Comparison of ENCODE assay signal across 1 cellular context in genomic region chr19:56367829-56368711, GRCh38.
TF ChIP-seq lines count a peak whose summit lies in the region.

No MANE protein-coding gene starts in this region.

TF ChIP-seq in HepG2, 621 proteins besides CTCF, POLR2A, EP300 and RAD21 (continued from another document and continues in another):
- TF ChIP-seq ZBTB14 (CRISPR knock-in tag; IDR thresholded peaks at IDR 0.05) (no peak), MED1 (CRISPR knock-in tag; IDR thresholded peaks at IDR 0.05) (peak; percentile 52; the same call in 1 of the 2 replicates), HOXA7 (CRISPR knock-in tag; IDR thresholded peaks at IDR 0.05) (no peak), SMYD3 (CRISPR knock-in tag; IDR thresholded peaks at IDR 0.05) (no peak), KLF6 (CRISPR knock-in tag; IDR thresholded peaks at IDR 0.05) (no peak), ZNF251 (CRISPR knock-in tag; IDR thresholded peaks at IDR 0.05) (no peak), SNAPC5 (CRISPR knock-in tag; IDR thresholded peaks at IDR 0.05; ENCODE audit: borderline replicate concordance) (no peak), SRSF4 (IDR thresholded peaks at IDR 0.05; ENCODE audit: low read depth, low read length, poor library complexity, severe bottlenecking) (no peak), ZBTB43 (CRISPR knock-in tag; conservative IDR thresholded peaks at IDR 0.05) (peak; percentile 54; the same call in 1 of the 2 replicates), BRD4 (CRISPR knock-in tag; IDR thresholded peaks at IDR 0.05) (no peak), PRDM4 (CRISPR knock-in tag; IDR thresholded peaks at IDR 0.05; ENCODE audit: borderline replicate concordance) (no peak), DRAP1 (CRISPR knock-in tag; IDR thresholded peaks at IDR 0.05) (peak; percentile 52; the same call in 1 of the 2 replicates), E2F1 (CRISPR knock-in tag; IDR thresholded peaks at IDR 0.05) (0 out of 2 replicates have a peak, but pooled peaks have one; percentile 34), ZHX1 (CRISPR knock-in tag; IDR thresholded peaks at IDR 0.05; ENCODE audit: low read depth) (peak; percentile 82; the same call in 1 of the 2 replicates), SMAD3 (CRISPR knock-in tag; IDR thresholded peaks at IDR 0.05) (no peak), RBAK (CRISPR knock-in tag; IDR thresholded peaks at IDR 0.05) (no peak), ZNF83 (CRISPR knock-in tag; IDR thresholded peaks at IDR 0.05; ENCODE audit: borderline replicate concordance) (no peak), BATF2 (CRISPR knock-in tag; IDR thresholded peaks at IDR 0.05) (0 out of 2 replicates have a peak, but pooled peaks have one; percentile 65), CBX1 (IDR thresholded peaks at IDR 0.05; ENCODE audit: low read depth) (peak; percentile 40), MXI1 (IDR thresholded peaks at IDR 0.05; ENCODE audit: borderline replicate concordance, low read depth, low read length) (0 out of 3 replicates have a peak, but pooled peaks have one; percentile 25), RBM39 (IDR thresholded peaks at IDR 0.05; ENCODE audit: low read depth, low read length, poor library complexity, severe bottlenecking) (no peak), ZNF280D (CRISPR knock-in tag; IDR thresholded peaks at IDR 0.05) (no peak), ZNF501 (CRISPR knock-in tag; IDR thresholded peaks at IDR 0.05) (peak; percentile 43; the same call in 1 of the 2 replicates), ZNF775 (CRISPR knock-in tag; IDR thresholded peaks at IDR 0.05; ENCODE audit: borderline replicate concordance) (no peak), ZNF616 (CRISPR knock-in tag; IDR thresholded peaks at IDR 0.05; ENCODE audit: low read depth) (no peak), UBTF (CRISPR knock-in tag; IDR thresholded peaks at IDR 0.05) (0 out of 2 replicates have a peak, but pooled peaks have one; percentile 56), STAT6 (CRISPR knock-in tag; IDR thresholded peaks at IDR 0.05; ENCODE audit: borderline replicate concordance) (no peak), ZNF44 (CRISPR knock-in tag; IDR thresholded peaks at IDR 0.05) (0 out of 2 replicates have a peak, but pooled peaks have one; percentile 70), EED (CRISPR knock-in tag; IDR thresholded peaks at IDR 0.05) (no peak), ZNF33B (CRISPR knock-in tag; IDR thresholded peaks at IDR 0.05) (peak; percentile 87), KDM2A (CRISPR knock-in tag; IDR thresholded peaks at IDR 0.05; ENCODE audit: borderline replicate concordance, low read depth) (peak; percentile 67; the same call in 1 of the 2 replicates), HNRNPL (IDR thresholded peaks at IDR 0.05; ENCODE audit: low read depth, low read length) (no peak), ZMYM4 (CRISPR knock-in tag; IDR thresholded peaks at IDR 0.05) (peak; percentile 83), ZNF235 (CRISPR knock-in tag; IDR thresholded peaks at IDR 0.05; ENCODE audit: borderline replicate concordance) (no peak; the same call in 1 of the 2 replicates), GLMP (CRISPR knock-in tag; IDR thresholded peaks at IDR 0.05; ENCODE audit: borderline replicate concordance) (no peak), TEF (CRISPR knock-in tag; IDR thresholded peaks at IDR 0.05) (no peak), ZNF292 (CRISPR knock-in tag; IDR thresholded peaks at IDR 0.05; ENCODE audit: borderline replicate concordance, low read depth) (no peak)
